Comparison of ENCODE assay signal across 18 cellular contexts in genomic region chrX:17750436-17750835, GRCh38. TPM values are rescaled to one million over a fixed set of nuclear protein-coding genes. Genes with fewer than 3 reads are reported as not detected.
DNase-seq lines count a peak whose midpoint lies in the region; ATAC-seq, FAIRE-seq and TF ChIP-seq lines count a peak whose summit lies in the region.
"Had no signal": no experiment of that assay in that cellular context is flagged by ENCODE, and none has a peak within 500 bp of the region (broad histone marks: within the 10 kb centered on the region; RNA-seq: fewer than 3 reads in every experiment).

No MANE protein-coding gene starts in this region.

- no peak for TF ChIP-seq POLR2A in adrenal gland (IDR thresholded peaks at IDR 0.05)

- no peak overlapping the region for H3K4me3 Mint-ChIP-seq in natural killer cell treated with Interleukin-12 subunit alpha and Interleukin-12 subunit beta and Interleukin-15 and Interleukin-18, amount 100 ng/mL, for 72 hours
- no peak overlapping the region for H3K4me3 Mint-ChIP-seq in natural killer cell
- no peak overlapping the region for H3K4me3 Mint-ChIP-seq in astrocyte (ENCODE audit: unreplicated experiment)
- H3K4me3 Mint-ChIP-seq: CD14-positive monocyte; CD4-positive, alpha-beta memory T cell had no signal

- intact Hi-C loops in natural killer cell (cut with micrococcal nuclease) (no loop called here), adrenal gland (cut with DNase I) (no loop called here)

- 61 to 86% (median 78%) methylated on average over 3 of the region's 3 CpGs for WGBS in adrenal gland, 4 donors

- H3K4me1 ChIP-seq in astrocyte (ENCODE audit: insufficient read depth, low read length) (no peaks in the 10 kb centered on the region), adrenal gland (replicated peaks in 1 of 2) (no peaks in the 10 kb centered on the region)
- H3K4me1 ChIP-seq: BLaER1, HAP-1 had no signal

- H3K36me3 Mint-ChIP-seq in natural killer cell treated with Interleukin-12 subunit alpha and Interleukin-12 subunit beta and Interleukin-15 and Interleukin-18, amount 100 ng/mL, for 72 hours, result no peaks in the 10 kb centered on the region
- H3K36me3 Mint-ChIP-seq in natural killer cell (no peaks in the 10 kb centered on the region), astrocyte (ENCODE audit: low read depth, unreplicated experiment) (no peaks in the 10 kb centered on the region)

- H3K27me3 ChIP-seq in astrocyte (ENCODE audit: insufficient read depth, low read length) (no peaks in the 10 kb centered on the region), adrenal gland (no peaks in the 10 kb centered on the region)

- peaks cover 2 to 4% of the 10 kb centered on the region in 2 donors for H3K4me1 Mint-ChIP-seq in natural killer cell treated with Interleukin-12 subunit alpha and Interleukin-12 subunit beta and Interleukin-15 and Interleukin-18, amount 100 ng/mL, for 72 hours (ENCODE audit: low read depth in 2 of 2)
- H3K4me1 Mint-ChIP-seq in natural killer cell (no peaks in the 10 kb centered on the region), astrocyte (ENCODE audit: low read depth, unreplicated experiment) (no peaks in the 10 kb centered on the region)
- H3K4me1 Mint-ChIP-seq: CD14-positive monocyte; CD4-positive, alpha-beta memory T cell had no signal

- H3K27ac ChIP-seq in astrocyte (ENCODE audit: low read depth, low read length) (no peak overlapping the region), adrenal gland (no peak overlapping the region)
- H3K27ac ChIP-seq: BLaER1 had no signal

- H3K4me3 ChIP-seq in astrocyte (ENCODE audit: insufficient read depth, low read depth, low read length) (no peak overlapping the region), fibroblast of mammary gland (ENCODE audit: control insufficient read depth, low read depth, low read length) (no peak overlapping the region), adrenal gland (no peak overlapping the region)
- H3K4me3 ChIP-seq: BLaER1, GM12878, HAP-1 had no signal

- H3K9me3 ChIP-seq in astrocyte (ENCODE audit: insufficient read depth, low read depth, low read length) (no peaks in the 10 kb centered on the region), adrenal gland (replicated peaks in 1 of 3) (no peaks in the 10 kb centered on the region)
- H3K9me3 ChIP-seq: BLaER1, HAP-1 had no signal

- FAIRE-seq in astrocyte (lab: Jason Lieb, UNC), result peak; percentile 32
- FAIRE-seq: GM12878, GM19239 had no signal

- ATAC-seq in natural killer cell treated with Interleukin-12 subunit alpha and Interleukin-12 subunit beta and Interleukin-15 and Interleukin-18, amount 100 ng/mL, for 72 hours, result peak; percentile 43 to 80
- ATAC-seq in natural killer cell (no peak), HG03280 (IDR thresholded peaks at IDR 0.05; ENCODE audit: unreplicated experiment) (no peak)
- ATAC-seq: GM12878 had no signal

- peaks cover 3% of the 10 kb centered on the region for H3K36me3 ChIP-seq in astrocyte (ENCODE audit: insufficient read depth, low read length)
- peaks cover 0 to 9% of the 10 kb centered on the region in 2 donors for H3K36me3 ChIP-seq in adrenal gland (replicated peaks in 1 of 2)
- H3K36me3 ChIP-seq: BLaER1 had no signal

- peaks cover 12 to 13% of the 10 kb centered on the region in 2 donors for H3K27me3 Mint-ChIP-seq in natural killer cell treated with Interleukin-12 subunit alpha and Interleukin-12 subunit beta and Interleukin-15 and Interleukin-18, amount 100 ng/mL, for 72 hours
- peaks cover 3 to 13% of the 10 kb centered on the region in 2 donors for H3K27me3 Mint-ChIP-seq in natural killer cell (ENCODE audit: low read depth in 2 of 2)
- H3K27me3 Mint-ChIP-seq in astrocyte (ENCODE audit: low read depth, unreplicated experiment), result peaks cover 3% of the 10 kb centered on the region
- H3K27me3 Mint-ChIP-seq: CD4-positive, alpha-beta memory T cell had no signal

- H4K20me1 ChIP-seq in astrocyte (ENCODE audit: insufficient read depth, low read length), result no peaks in the 10 kb centered on the region

- no peak overlapping the region for H3K27ac Mint-ChIP-seq in natural killer cell treated with Interleukin-12 subunit alpha and Interleukin-12 subunit beta and Interleukin-15 and Interleukin-18, amount 100 ng/mL, for 72 hours
- H3K27ac Mint-ChIP-seq in natural killer cell (no peak overlapping the region), astrocyte (ENCODE audit: unreplicated experiment) (no peak overlapping the region)
- H3K27ac Mint-ChIP-seq: CD14-positive monocyte; CD4-positive, alpha-beta memory T cell had no signal

- no peak for TF ChIP-seq CTCF in natural killer cell (IDR thresholded peaks at IDR 0.05)
- no peak for TF ChIP-seq CTCF in astrocyte (IDR thresholded peaks at IDR 0.05; ENCODE audit: insufficient read depth, low read depth, low read length)
- TF ChIP-seq CTCF in fibroblast of mammary gland (conservative IDR thresholded peaks at IDR 0.05; ENCODE audit: control insufficient read depth, insufficient read depth, low read depth, low read length), result no peak
- TF ChIP-seq CTCF in adrenal gland (IDR thresholded peaks at IDR 0.05), result no peak

- H3K9ac ChIP-seq in astrocyte (ENCODE audit: low read length), result no peak overlapping the region
- H3K9ac ChIP-seq: BLaER1 had no signal

- no peaks in the 10 kb centered on the region for H3K9me3 Mint-ChIP-seq in natural killer cell treated with Interleukin-12 subunit alpha and Interleukin-12 subunit beta and Interleukin-15 and Interleukin-18, amount 100 ng/mL, for 72 hours
- H3K9me3 Mint-ChIP-seq in natural killer cell (no peaks in the 10 kb centered on the region), astrocyte (ENCODE audit: unreplicated experiment) (no peaks in the 10 kb centered on the region)
- H3K9me3 Mint-ChIP-seq: CD14-positive monocyte; CD4-positive, alpha-beta memory T cell had no signal

- no peak for DNase-seq in natural killer cell treated with Interleukin-12 subunit alpha and Interleukin-12 subunit beta and Interleukin-15 and Interleukin-18, amount 100 ng/mL, for 72 hours (ENCODE audit: low spot score)
- no peak for DNase-seq in natural killer cell
- no peak for DNase-seq in astrocyte (ENCODE audit: low read depth)
- peak; percentile 21 for DNase-seq in fibroblast of mammary gland (ENCODE audit: low read depth)
- no peak for DNase-seq in adrenal gland
- no peak for DNase-seq in DMS 273 treated with DMSO at 0.1 percent for 48 hours (lab: John Stamatoyannopoulos, UW)
- no peak for DNase-seq in activated CD4-positive, alpha-beta T cell treated with anti-CD3 and anti-CD28 coated beads, Interleukin-2, amount 50 U/mL, for 4 hours
- DNase-seq: 8988T; CD4-positive, alpha-beta memory T cell; DMS53; DND-41; EL had no signal

- H3K79me2 ChIP-seq in astrocyte (ENCODE audit: insufficient read depth, low read length), result no peaks in the 10 kb centered on the region

- H3K4me2 ChIP-seq in astrocyte (ENCODE audit: low read length), result no peak overlapping the region
- H3K4me2 ChIP-seq: BLaER1 had no signal

- H2AFZ ChIP-seq in astrocyte (ENCODE audit: low read depth, low read length), result no peak overlapping the region

RNA-seq across cellular contexts. Expression of gene SCML1, which starts 13.1 kb away (rescaled TPM):
- 1 to 10 TPM in 1 of 2 donors, under 1 TPM in 1; 0.93 to 1.1 TPM for total RNA-seq in natural killer cell treated with Interleukin-12 subunit alpha and Interleukin-12 subunit beta and Interleukin-15 and Interleukin-18, amount 100 ng/mL, for 72 hours
- 1 to 10 TPM; 4.5 to 6.9 (median 4.6) TPM for total RNA-seq in natural killer cell
- 4.2 and 5.1 TPM in 2 replicates for total RNA-seq in astrocyte
- total RNA-seq in adrenal gland, result 10 to 100 TPM in 6 of 8 donors, 1 to 10 TPM in 2; 5.4 to 18.3 (median 14.6) TPM
- polyA plus RNA-seq in adrenal gland, result 10 to 100 TPM; 21.6 to 41.2 (median 32.5) TPM

Comparison
In these comparisons a context has a peak if more than half of its experiments do, and no peak if none do; other contexts are left out.
1. ATAC-seq: peak in natural killer cell treated with Interleukin-12 subunit alpha and Interleukin-12 subunit beta and Interleukin-15 and Interleukin-18, amount 100 ng/mL, for 72 hours (2 of 2); none in natural killer cell (0 of 3) and HG03280 (single experiment).